In genomic region chr11:95923730-95924413, GRCh38 we compare ENCODE assay signal across 1 cellular context.
TF ChIP-seq lines count a peak whose summit lies in the region.

TSS of gene MTMR2 (minus strand) at chr11:95924107. CDS start at chr11:95923954, 153 bp downstream.

TF ChIP-seq in HepG2, 621 proteins besides CTCF, POLR2A, EP300 and RAD21 (continued from another document and continues in another):
- TF ChIP-seq, protein P1, sequence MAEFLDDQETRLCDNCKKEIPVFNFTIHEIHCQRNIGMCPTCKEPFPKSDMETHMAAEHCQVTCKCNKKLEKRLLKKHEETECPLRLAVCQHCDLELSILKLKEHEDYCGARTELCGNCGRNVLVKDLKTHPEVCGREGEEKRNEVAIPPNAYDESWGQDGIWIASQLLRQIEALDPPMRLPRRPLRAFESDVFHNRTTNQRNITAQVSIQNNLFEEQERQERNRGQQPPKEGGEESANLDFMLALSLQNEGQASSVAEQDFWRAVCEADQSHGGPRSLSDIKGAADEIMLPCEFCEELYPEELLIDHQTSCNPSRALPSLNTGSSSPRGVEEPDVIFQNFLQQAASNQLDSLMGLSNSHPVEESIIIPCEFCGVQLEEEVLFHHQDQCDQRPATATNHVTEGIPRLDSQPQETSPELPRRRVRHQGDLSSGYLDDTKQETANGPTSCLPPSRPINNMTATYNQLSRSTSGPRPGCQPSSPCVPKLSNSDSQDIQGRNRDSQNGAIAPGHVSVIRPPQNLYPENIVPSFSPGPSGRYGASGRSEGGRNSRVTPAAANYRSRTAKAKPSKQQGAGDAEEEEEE (CRISPR knock-in tag; IDR thresholded peaks at IDR 0.05; ENCODE audit: borderline replicate concordance): no peak
- TF ChIP-seq TBL1XR1 (IDR thresholded peaks at IDR 0.05; ENCODE audit: borderline replicate concordance, low read length, partially characterized antibody) (no peak), TEAD3 (CRISPR knock-in tag; optimal IDR thresholded peaks at IDR 0.05; ENCODE audit: borderline replicate concordance) (peak; percentile 20), HOXA3 (CRISPR knock-in tag; IDR thresholded peaks at IDR 0.05) (peak; percentile 89), ZNF17 (CRISPR knock-in tag; IDR thresholded peaks at IDR 0.05) (no peak), ZNF180 (CRISPR knock-in tag; IDR thresholded peaks at IDR 0.05; ENCODE audit: borderline replicate concordance, low read depth) (no peak), ZNF781 (CRISPR knock-in tag; IDR thresholded peaks at IDR 0.05; ENCODE audit: borderline replicate concordance, not compliant biosample characterization) (peak; percentile 52), ZFP36L1 (CRISPR knock-in tag; IDR thresholded peaks at IDR 0.05) (peak; percentile 72; the same call in 1 of the 2 replicates), AGO2 (optimal IDR thresholded peaks at IDR 0.05; ENCODE audit: low read depth, low read length) (peak; percentile 65), ZNF496 (CRISPR knock-in tag; IDR thresholded peaks at IDR 0.05; ENCODE audit: insufficient replicate concordance) (no peak), ATRX (CRISPR knock-in tag; IDR thresholded peaks at IDR 0.05; ENCODE audit: borderline replicate concordance) (no peak), FOXA1 (IDR thresholded peaks at IDR 0.05) (no peak), FOXA1 (CRISPR knock-in tag; IDR thresholded peaks at IDR 0.05) (peak; percentile 37; the same call in 1 of the 2 replicates), MED1 (CRISPR knock-in tag; IDR thresholded peaks at IDR 0.05) (peak; percentile 74), SP5 (CRISPR knock-in tag; IDR thresholded peaks at IDR 0.05; ENCODE audit: borderline replicate concordance, low read depth) (peak; percentile 24), SRSF9 (IDR thresholded peaks at IDR 0.05; ENCODE audit: borderline replicate concordance, insufficient read depth, low read depth, low read length, poor library complexity, severe bottlenecking) (no peak), AHR (CRISPR knock-in tag; IDR thresholded peaks at IDR 0.05) (peak; percentile 87; the same call in 1 of the 2 replicates), YEATS4 (CRISPR knock-in tag; IDR thresholded peaks at IDR 0.05; ENCODE audit: borderline replicate concordance) (peak; percentile 66), ZNF800 (CRISPR knock-in tag; IDR thresholded peaks at IDR 0.05) (0 out of 2 replicates have a peak, but pooled peaks have one; percentile 52), ZNF530 (CRISPR knock-in tag; IDR thresholded peaks at IDR 0.05; ENCODE audit: low read depth) (no peak), SOX13 (IDR thresholded peaks at IDR 0.05) (no peak; the same call in 1 of the 2 replicates), SOX13 (CRISPR knock-in tag; conservative IDR thresholded peaks at IDR 0.05 in 1 of 2, IDR thresholded peaks at IDR 0.05 in 1 of 2) (peak in 1 of 2 experiments; percentile 20; a peak in 1 of 4 replicates), PCBP2 (optimal IDR thresholded peaks at IDR 0.05; ENCODE audit: low read depth, low read length, poor library complexity, severe bottlenecking) (no peak), SPEN (CRISPR knock-in tag; IDR thresholded peaks at IDR 0.05; ENCODE audit: low read depth) (peak; percentile 85), REXO4 (CRISPR knock-in tag; IDR thresholded peaks at IDR 0.05; ENCODE audit: borderline replicate concordance) (no peak), IRF2 (CRISPR knock-in tag; IDR thresholded peaks at IDR 0.05) (peak; percentile 56), PRMT3 (CRISPR knock-in tag; IDR thresholded peaks at IDR 0.05; ENCODE audit: borderline replicate concordance, low read depth) (no peak; the same call in 1 of the 2 replicates), THAP7 (CRISPR knock-in tag; IDR thresholded peaks at IDR 0.05) (peak; percentile 94; the same call in 1 of the 2 replicates), NR1H2 (CRISPR knock-in tag; IDR thresholded peaks at IDR 0.05; ENCODE audit: borderline replicate concordance, low read depth) (no peak), SRSF1 (optimal IDR thresholded peaks at IDR 0.05; ENCODE audit: low read depth, low read length) (peak; percentile 59), NR3C1 (CRISPR knock-in tag; IDR thresholded peaks at IDR 0.05) (no peak), ZNF777 (CRISPR knock-in tag; IDR thresholded peaks at IDR 0.05) (peak; percentile 64), ZFP36 (IDR thresholded peaks at IDR 0.05; ENCODE audit: borderline replicate concordance, low read depth, low read length, partially characterized antibody) (no peak), ZNF639 (CRISPR knock-in tag; conservative IDR thresholded peaks at IDR 0.05) (peak; percentile 65; the same call in 1 of the 2 replicates), ISL2 (CRISPR knock-in tag; IDR thresholded peaks at IDR 0.05) (peak; percentile 64; the same call in 1 of the 2 replicates), BHLHE40 (IDR thresholded peaks at IDR 0.05; ENCODE audit: low read length) (no peak), FOXK1 (CRISPR knock-in tag; IDR thresholded peaks at IDR 0.05; ENCODE audit: borderline replicate concordance, low read depth) (peak; percentile 77), HMG20B (CRISPR knock-in tag; conservative IDR thresholded peaks at IDR 0.05) (peak; percentile 66; the same call in 1 of the 2 replicates), KDM2A (CRISPR knock-in tag; IDR thresholded peaks at IDR 0.05; ENCODE audit: borderline replicate concordance, low read depth) (peak; percentile 95), JUNB (CRISPR knock-in tag; IDR thresholded peaks at IDR 0.05; ENCODE audit: borderline replicate concordance) (0 out of 2 replicates have a peak, but pooled peaks have one; percentile 41), ZNF550 (CRISPR knock-in tag; IDR thresholded peaks at IDR 0.05; ENCODE audit: borderline replicate concordance) (0 out of 2 replicates have a peak, but pooled peaks have one; percentile 28), ZFY (CRISPR knock-in tag; IDR thresholded peaks at IDR 0.05) (peak; percentile 94), ATF1 (CRISPR knock-in tag; IDR thresholded peaks at IDR 0.05) (no peak)
- TF ChIP-seq, protein P2, sequence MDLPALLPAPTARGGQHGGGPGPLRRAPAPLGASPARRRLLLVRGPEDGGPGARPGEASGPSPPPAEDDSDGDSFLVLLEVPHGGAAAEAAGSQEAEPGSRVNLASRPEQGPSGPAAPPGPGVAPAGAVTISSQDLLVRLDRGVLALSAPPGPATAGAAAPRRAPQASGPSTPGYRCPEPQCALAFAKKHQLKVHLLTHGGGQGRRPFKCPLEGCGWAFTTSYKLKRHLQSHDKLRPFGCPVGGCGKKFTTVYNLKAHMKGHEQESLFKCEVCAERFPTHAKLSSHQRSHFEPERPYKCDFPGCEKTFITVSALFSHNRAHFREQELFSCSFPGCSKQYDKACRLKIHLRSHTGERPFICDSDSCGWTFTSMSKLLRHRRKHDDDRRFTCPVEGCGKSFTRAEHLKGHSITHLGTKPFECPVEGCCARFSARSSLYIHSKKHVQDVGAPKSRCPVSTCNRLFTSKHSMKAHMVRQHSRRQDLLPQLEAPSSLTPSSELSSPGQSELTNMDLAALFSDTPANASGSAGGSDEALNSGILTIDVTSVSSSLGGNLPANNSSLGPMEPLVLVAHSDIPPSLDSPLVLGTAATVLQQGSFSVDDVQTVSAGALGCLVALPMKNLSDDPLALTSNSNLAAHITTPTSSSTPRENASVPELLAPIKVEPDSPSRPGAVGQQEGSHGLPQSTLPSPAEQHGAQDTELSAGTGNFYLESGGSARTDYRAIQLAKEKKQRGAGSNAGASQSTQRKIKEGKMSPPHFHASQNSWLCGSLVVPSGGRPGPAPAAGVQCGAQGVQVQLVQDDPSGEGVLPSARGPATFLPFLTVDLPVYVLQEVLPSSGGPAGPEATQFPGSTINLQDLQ (CRISPR knock-in tag; IDR thresholded peaks at IDR 0.05): no peak
- TF ChIP-seq, protein P3, sequence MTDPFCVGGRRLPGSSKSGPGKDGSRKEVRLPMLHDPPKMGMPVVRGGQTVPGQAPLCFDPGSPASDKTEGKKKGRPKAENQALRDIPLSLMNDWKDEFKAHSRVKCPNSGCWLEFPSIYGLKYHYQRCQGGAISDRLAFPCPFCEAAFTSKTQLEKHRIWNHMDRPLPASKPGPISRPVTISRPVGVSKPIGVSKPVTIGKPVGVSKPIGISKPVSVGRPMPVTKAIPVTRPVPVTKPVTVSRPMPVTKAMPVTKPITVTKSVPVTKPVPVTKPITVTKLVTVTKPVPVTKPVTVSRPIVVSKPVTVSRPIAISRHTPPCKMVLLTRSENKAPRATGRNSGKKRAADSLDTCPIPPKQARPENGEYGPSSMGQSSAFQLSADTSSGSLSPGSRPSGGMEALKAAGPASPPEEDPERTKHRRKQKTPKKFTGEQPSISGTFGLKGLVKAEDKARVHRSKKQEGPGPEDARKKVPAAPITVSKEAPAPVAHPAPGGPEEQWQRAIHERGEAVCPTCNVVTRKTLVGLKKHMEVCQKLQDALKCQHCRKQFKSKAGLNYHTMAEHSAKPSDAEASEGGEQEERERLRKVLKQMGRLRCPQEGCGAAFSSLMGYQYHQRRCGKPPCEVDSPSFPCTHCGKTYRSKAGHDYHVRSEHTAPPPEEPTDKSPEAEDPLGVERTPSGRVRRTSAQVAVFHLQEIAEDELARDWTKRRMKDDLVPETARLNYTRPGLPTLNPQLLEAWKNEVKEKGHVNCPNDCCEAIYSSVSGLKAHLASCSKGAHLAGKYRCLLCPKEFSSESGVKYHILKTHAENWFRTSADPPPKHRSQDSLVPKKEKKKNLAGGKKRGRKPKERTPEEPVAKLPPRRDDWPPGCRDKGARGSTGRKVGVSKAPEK (CRISPR knock-in tag; IDR thresholded peaks at IDR 0.05; ENCODE audit: borderline replicate concordance): no peak
- TF ChIP-seq, protein P4, sequence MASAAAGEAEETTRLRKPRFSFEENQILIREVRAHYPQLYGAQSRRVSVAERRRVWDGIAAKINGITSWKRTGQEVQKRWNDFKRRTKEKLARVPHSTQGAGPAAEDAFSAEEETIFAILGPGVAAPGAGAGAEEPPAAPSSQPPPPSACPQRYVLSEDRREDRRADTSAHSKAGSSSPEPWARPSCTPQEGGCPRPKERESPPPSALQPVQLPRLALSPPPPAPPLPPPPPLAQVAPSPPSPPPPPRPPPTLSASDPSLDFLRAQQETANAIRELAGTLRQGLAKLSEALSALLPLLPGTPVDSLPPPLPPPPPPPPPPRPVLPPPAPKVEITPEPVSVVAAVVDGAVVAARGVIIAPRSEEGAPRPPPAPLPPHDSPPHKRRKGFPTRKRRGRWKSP (CRISPR knock-in tag; IDR thresholded peaks at IDR 0.05): peak; percentile 79; the same call in 1 of the 2 replicates
- TF ChIP-seq, protein P5, sequence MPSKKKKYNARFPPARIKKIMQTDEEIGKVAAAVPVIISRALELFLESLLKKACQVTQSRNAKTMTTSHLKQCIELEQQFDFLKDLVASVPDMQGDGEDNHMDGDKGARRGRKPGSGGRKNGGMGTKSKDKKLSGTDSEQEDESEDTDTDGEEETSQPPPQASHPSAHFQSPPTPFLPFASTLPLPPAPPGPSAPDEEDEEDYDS (CRISPR knock-in tag; IDR thresholded peaks at IDR 0.05): peak; percentile 72; the same call in 1 of the 2 replicates
- TF ChIP-seq, protein P6, sequence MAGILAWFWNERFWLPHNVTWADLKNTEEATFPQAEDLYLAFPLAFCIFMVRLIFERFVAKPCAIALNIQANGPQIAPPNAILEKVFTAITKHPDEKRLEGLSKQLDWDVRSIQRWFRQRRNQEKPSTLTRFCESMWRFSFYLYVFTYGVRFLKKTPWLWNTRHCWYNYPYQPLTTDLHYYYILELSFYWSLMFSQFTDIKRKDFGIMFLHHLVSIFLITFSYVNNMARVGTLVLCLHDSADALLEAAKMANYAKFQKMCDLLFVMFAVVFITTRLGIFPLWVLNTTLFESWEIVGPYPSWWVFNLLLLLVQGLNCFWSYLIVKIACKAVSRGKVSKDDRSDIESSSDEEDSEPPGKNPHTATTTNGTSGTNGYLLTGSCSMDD (CRISPR knock-in tag; IDR thresholded peaks at IDR 0.05): no peak
- TF ChIP-seq, protein P7, sequence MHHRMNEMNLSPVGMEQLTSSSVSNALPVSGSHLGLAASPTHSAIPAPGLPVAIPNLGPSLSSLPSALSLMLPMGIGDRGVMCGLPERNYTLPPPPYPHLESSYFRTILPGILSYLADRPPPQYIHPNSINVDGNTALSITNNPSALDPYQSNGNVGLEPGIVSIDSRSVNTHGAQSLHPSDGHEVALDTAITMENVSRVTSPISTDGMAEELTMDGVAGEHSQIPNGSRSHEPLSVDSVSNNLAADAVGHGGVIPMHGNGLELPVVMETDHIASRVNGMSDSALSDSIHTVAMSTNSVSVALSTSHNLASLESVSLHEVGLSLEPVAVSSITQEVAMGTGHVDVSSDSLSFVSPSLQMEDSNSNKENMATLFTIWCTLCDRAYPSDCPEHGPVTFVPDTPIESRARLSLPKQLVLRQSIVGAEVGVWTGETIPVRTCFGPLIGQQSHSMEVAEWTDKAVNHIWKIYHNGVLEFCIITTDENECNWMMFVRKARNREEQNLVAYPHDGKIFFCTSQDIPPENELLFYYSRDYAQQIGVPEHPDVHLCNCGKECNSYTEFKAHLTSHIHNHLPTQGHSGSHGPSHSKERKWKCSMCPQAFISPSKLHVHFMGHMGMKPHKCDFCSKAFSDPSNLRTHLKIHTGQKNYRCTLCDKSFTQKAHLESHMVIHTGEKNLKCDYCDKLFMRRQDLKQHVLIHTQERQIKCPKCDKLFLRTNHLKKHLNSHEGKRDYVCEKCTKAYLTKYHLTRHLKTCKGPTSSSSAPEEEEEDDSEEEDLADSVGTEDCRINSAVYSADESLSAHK (CRISPR knock-in tag; IDR thresholded peaks at IDR 0.05; ENCODE audit: borderline replicate concordance): peak; percentile 79
